29 cellular contexts compared by ENCODE assay signal in the genomic region with DNA sequence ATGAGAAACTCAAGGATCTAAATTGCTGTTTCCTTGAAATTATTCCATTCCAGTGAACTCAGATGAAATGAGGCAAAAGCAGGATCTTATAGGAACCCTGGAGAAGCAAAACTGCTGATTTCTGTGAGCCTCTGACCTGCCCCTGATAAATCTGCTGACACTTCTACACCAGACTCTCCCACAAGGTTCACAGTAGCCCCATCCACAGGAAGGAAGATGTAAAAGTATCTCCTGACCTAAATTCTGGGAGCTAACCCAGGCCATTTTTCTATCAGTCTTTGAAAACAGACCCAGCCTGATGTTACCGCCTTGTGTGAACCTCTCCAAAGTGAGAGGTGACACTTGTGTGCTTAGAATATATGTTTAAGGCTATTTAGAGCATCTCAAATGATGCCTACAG.
"Had no signal": no experiment of that assay in that cellular context is flagged by ENCODE, and none has a peak within 500 bp of the region (broad histone marks: within the 10 kb centered on the region; RNA-seq: fewer than 3 reads in every experiment).

No MANE protein-coding gene starts in this region.

- H3K4me1 ChIP-seq: ascending aorta had no signal

- DNase-seq: activated CD4-positive, alpha-beta memory T cell treated with anti-CD3 and anti-CD28 coated beads for 36 hours; activated CD4-positive, alpha-beta T cell treated with anti-CD3 and anti-CD28 coated beads for 1 hour; activated CD4-positive, alpha-beta T cell treated with anti-CD3 and anti-CD28 coated beads for 36 hours; activated CD4-positive, alpha-beta T cell treated with anti-CD3 and anti-CD28 coated beads for 48 hours; activated CD4-positive, alpha-beta T cell treated with anti-CD3 and anti-CD28 coated beads, Interleukin-2, amount 10 ng/mL, durations not matched to agents 7 days and 5 days; activated CD4-positive, CD25-positive, alpha-beta regulatory T cell; activated CD8-positive, alpha-beta memory T cell treated with anti-CD3 and anti-CD28 coated beads, Interleukin-2, amount 50 U/mL, for 4 hours; activated CD8-positive, alpha-beta T cell treated with anti-CD3 and anti-CD28 coated beads for 36 hours; activated effector memory CD4-positive, alpha-beta T cell treated with anti-CD3 and anti-CD28 coated beads, Interleukin-2, amount 50 U/mL, for 16 hours; activated gamma-delta T cell treated with Interleukin-2 at 50 U/mL for 16 hours; activated naive CD4-positive, alpha-beta T cell; activated naive CD4-positive, alpha-beta T cell treated with anti-CD3 and anti-CD28 coated beads for 36 hours; activated naive CD4-positive, alpha-beta T cell treated with anti-CD3 and anti-CD28 coated beads, Interleukin-2, amount 50 U/mL, for 16 hours; activated naive CD8-positive, alpha-beta T cell treated with anti-CD3 and anti-CD28 coated beads for 36 hours; activated T-cell treated with anti-CD3 and anti-CD28 coated beads for 4 hours; activated T-cell treated with anti-CD3 and anti-CD28 coated beads, Interleukin-2, amount 50 U/mL, for 1 hour; activated T-cell treated with anti-CD3 and anti-CD28 coated beads, Interleukin-2, amount 50 U/mL, for 4 hours; activated T-cell treated with anti-CD3 and anti-CD28 coated beads, Interleukin-2, amount 50 U/mL, for 72 hours; adrenal gland; amniotic stem cell; caudate nucleus; cerebellar nuclear complex; SW 1271; T-helper 1 cell; T-helper 2 cell; T-helper 9 cell; WERI-Rb-1 had no signal

- H3K27me3 ChIP-seq: adrenal gland, ascending aorta, cardiac muscle cell had no signal

- H3K36me3 ChIP-seq: adrenal gland, ascending aorta, cardiac muscle cell, WERI-Rb-1 had no signal

- H3K27ac ChIP-seq: adrenal gland, ascending aorta, cardiac muscle cell, WERI-Rb-1 had no signal

- H3K4me3 ChIP-seq: adrenal gland, ascending aorta, cardiac muscle cell had no signal
